4 cellular contexts compared by ENCODE assay signal in the genomic region with DNA sequence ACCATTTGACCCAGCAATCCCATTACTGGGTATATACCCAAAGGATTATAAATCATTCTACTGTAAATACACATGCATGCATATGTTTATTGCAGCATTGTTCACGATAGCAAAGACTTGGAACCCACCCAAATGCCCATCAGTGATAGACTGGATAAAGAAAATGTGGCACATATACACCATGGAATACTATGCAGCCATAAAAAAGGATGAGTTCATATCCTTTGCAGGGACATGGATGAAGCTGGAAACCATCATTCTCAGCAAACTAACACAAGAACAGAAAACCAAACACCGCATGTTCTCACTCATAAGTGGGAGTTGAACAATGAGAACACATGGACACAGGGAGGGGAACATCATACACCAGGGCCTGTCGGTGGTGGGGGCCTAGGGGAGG. TPM values are rescaled to one million over a fixed set of nuclear protein-coding genes. Genes with fewer than 3 reads are reported as not detected.
DNase-seq lines count a peak whose midpoint lies in the region; ATAC-seq, FAIRE-seq and TF ChIP-seq lines count a peak whose summit lies in the region.
"Not testable (repeated sequence)": the region's sequence is repeated elsewhere in the genome, so short reads cannot be mapped to it uniquely, and the experiment has no call there.
"Had no signal": no experiment of that assay in that cellular context is flagged by ENCODE, and none has a peak within 500 bp of the region (broad histone marks: within the 10 kb centered on the region; RNA-seq: fewer than 3 reads in every experiment).

No MANE protein-coding gene starts in this region.

- H3K79me2 ChIP-seq in K562 (ENCODE audit: control insufficient read depth, insufficient read depth, low read length), result not testable (repeated sequence)

- CTCF ChIA-PET in HEK293 (lab: Yijun Ruan, JAX); K562 (lab: Yijun Ruan, JAX; ENCODE audit: low intra/inter-chr PET ratio): not testable (repeated sequence)

- DNase-seq in K562 (ENCODE audit: extremely low read depth in 1 of 4, low spot score in 3 of 4), result not testable (repeated sequence)

- intact Hi-C loops in K562 (cut with micrococcal nuclease), result not testable (repeated sequence)

- 4% methylated on average over 2 of the region's 3 CpGs for WGBS in K562 (ENCODE audit: insufficient coverage, low coverage, missing lambda C conversion rate)

- not testable (repeated sequence) for TF ChIP-seq RAD21 in K562 (CRISPR knock-in tag; conservative IDR thresholded peaks at IDR 0.05 in 1 of 2, IDR thresholded peaks at IDR 0.05 in 1 of 2)

- not testable (repeated sequence) for FAIRE-seq in K562 (lab: Jason Lieb, UNC)

- not testable (repeated sequence) for TF ChIP-seq CTCF in HEK293 (tag by site-specific recombination; IDR thresholded peaks at IDR 0.05); K562 (IDR thresholded peaks at IDR 0.05 in 2 of 3, conservative IDR thresholded peaks at IDR 0.05 in 1 of 3; ENCODE audit: insufficient read depth in 2 of 3, low read depth in 1 of 3, low read length in 3 of 3)

- not testable (repeated sequence) for H4K20me1 ChIP-seq in K562 (replicated peaks; ENCODE audit: control insufficient read depth, insufficient read depth, low read length)

- in situ Hi-C loops in K562 (cut with MboI), result not testable (repeated sequence)

- not testable (repeated sequence) for ATAC-seq in SK-N-SH treated with all-trans-retinoic acid at 6 μM for 48 hours, K562

- not testable (repeated sequence) for H3K4me3 ChIP-seq in HEK293 (ENCODE audit: low read depth, low read length); K562

- TF ChIP-seq EP300 in K562 (IDR thresholded peaks at IDR 0.05; ENCODE audit: low read length), result not testable (repeated sequence)

- not testable (repeated sequence) for H2AFZ ChIP-seq in K562 (ENCODE audit: low read depth, low read length)

- POLR2A ChIA-PET in HEK293 (lab: Yijun Ruan, JAX), result not testable (repeated sequence)
- POLR2A ChIA-PET in K562 (lab: Yijun Ruan, JAX), result interaction anchor here (0.8 kb wide), 1 partner anchor 12 kb away, joined by 3 read pairs; no protein-coding TSS in a partner anchor

- H3K4me2 ChIP-seq in K562 (ENCODE audit: insufficient read depth, low read length), result not testable (repeated sequence)

- H3K4me1 ChIP-seq in HEK293 (ENCODE audit: control insufficient read depth, insufficient read depth, low read length); K562 (replicated peaks in 1 of 2; ENCODE audit: control insufficient read depth in 2 of 2, insufficient read depth in 2 of 2, low read length in 2 of 2): not testable (repeated sequence)

- H3K9me1 ChIP-seq in K562 (ENCODE audit: control insufficient read depth, insufficient read depth, low read length), result not testable (repeated sequence)

- H3K9me3 ChIP-seq in HEK293 (ENCODE audit: control insufficient read depth, insufficient read depth, low read depth, low read length); K562 (replicated peaks; ENCODE audit: control insufficient read depth, insufficient read depth, low read depth, low read length): not testable (repeated sequence)

- not testable (repeated sequence) for BruUV-seq in K562 (replicated peaks; lab: Mats Ljungman, UMichigan)

- H3K27me3 ChIP-seq in K562 (ENCODE audit: control insufficient read depth in 2 of 2, insufficient read depth in 2 of 2, low read length in 2 of 2), result not testable (repeated sequence)

- not testable (repeated sequence) for TF ChIP-seq POLR2A in K562 (conservative IDR thresholded peaks at IDR 0.05)

- H3K9ac ChIP-seq in K562 (ENCODE audit: insufficient read depth in 1 of 2, low read depth in 2 of 2, low read length in 2 of 2), result not testable (repeated sequence)

- not testable (repeated sequence) for H3K27ac ChIP-seq in HEK293 (ENCODE audit: extremely low read depth, low read depth, low read length); K562 (ENCODE audit: extremely low read depth, low read depth, low read length)

- not testable (repeated sequence) for H3K36me3 ChIP-seq in HEK293 (ENCODE audit: control insufficient read depth in 2 of 2, insufficient read depth in 1 of 2, low read length in 2 of 2); K562 (ENCODE audit: control insufficient read depth, insufficient read depth, low read length)

TF ChIP-seq in HEK293, 187 proteins besides CTCF, POLR2A, EP300 and RAD21 (continues in another document):
- peak; percentile 98 for TF ChIP-seq ZNF146 (tag by site-specific recombination; IDR thresholded peaks at IDR 0.05)

TF ChIP-seq in SK-N-SH treated with all-trans-retinoic acid at 6 μM for 48 hours, 23 proteins besides CTCF, POLR2A, EP300 and RAD21:
- 0 out of 2 replicates have a peak, but pooled peaks have one; percentile 31 for TF ChIP-seq ZNF8 (CRISPR knock-in tag; IDR thresholded peaks at IDR 0.05)

TF ChIP-seq in K562, 482 proteins besides CTCF, POLR2A, EP300 and RAD21:
- TF ChIP-seq ZNF146 (CRISPR knock-in tag; IDR thresholded peaks at IDR 0.05; ENCODE audit: unreplicated experiment), result peak; percentile 11

RNA-seq across cellular contexts. Expression of a gene that starts 12.6 kb away (rescaled TPM):
- 2.7 and 3.7 TPM in 2 replicates for total RNA-seq in K562 (2011; cell fraction: chromatin; rRNA removed; ENCODE audit: low replicate concordance)
- total RNA-seq in K562 (2011; cell fraction: nucleolus; rRNA removed), result 1.2 and 1.6 TPM in 2 replicates
- total RNA-seq in K562 (2011; cell fraction: nucleoplasm; rRNA removed), result 0.95 and 3.4 TPM in 2 replicates
- 0.18 TPM in 1 of 2 replicates, not detected in the other for total RNA-seq in K562 (2014; rRNA removed)
- not detected in 2 replicates for total RNA-seq in K562 (2014; rRNA removed; fragmentation: Illumina TruSeq; extraction: Trizol)
- total RNA-seq in K562 (2015; rRNA removed; fragmentation: Illumina TruSeq; extraction: Trizol), result 0.15 TPM in 1 of 2 replicates, not detected in the other
- total RNA-seq in K562 (2021), result 0.34 TPM in 1 of 2 replicates, not detected in the other
- not detected in 2 replicates for polyA plus RNA-seq in K562 (2011; rRNA removed)
- polyA plus RNA-seq in K562 (2011; cell fraction: cytosol; rRNA removed), result 0.10 and 0.27 TPM in 2 replicates
- polyA plus RNA-seq in K562 (2011; cell fraction: nucleus; rRNA removed), result 0.58 and 0.59 TPM in 2 replicates
- 0.24 TPM in 1 of 2 replicates, not detected in the other for polyA plus RNA-seq in K562 (2012)
- polyA plus RNA-seq in K562 (2014; fragmentation: Illumina TruSeq; extraction: Trizol), result not detected in 2 replicates
- polyA plus RNA-seq in K562 (2014; fragmentation: Nextera tagmentation; extraction: Ambion mirVana), result not detected
- polyA plus RNA-seq in K562 (2014; rRNA removed), result 2.0 TPM in 1 of 2 replicates, not detected in the other
- 0.53 TPM in 1 of 2 replicates, not detected in the other for polyA minus RNA-seq in K562 (2011; rRNA and poly(A)+ RNA removed)
- polyA minus RNA-seq in K562 (2011; cell fraction: cytosol; rRNA and poly(A)+ RNA removed), result not detected in 2 replicates
- polyA minus RNA-seq in K562 (2011; cell fraction: nucleus; rRNA and poly(A)+ RNA removed), result 0.54 and 1.1 TPM in 2 replicates
- total RNA-seq: A172 had no signal
